ENCODE assay signal across 19 cellular contexts in genomic region chr20:43571310-43571709, GRCh38. TPM values are rescaled to one million over a fixed set of nuclear protein-coding genes. Genes with fewer than 3 reads are reported as not detected.
DNase-seq lines count a peak whose midpoint lies in the region; ATAC-seq and TF ChIP-seq lines count a peak whose summit lies in the region.
"Had no signal": no experiment of that assay in that cellular context is flagged by ENCODE, and none has a peak within 500 bp of the region (broad histone marks: within the 10 kb centered on the region; RNA-seq: fewer than 3 reads in every experiment).

No MANE protein-coding gene starts in this region.

- no peak overlapping the region for H3K27ac Mint-ChIP-seq in HFFc6
- H3K27ac Mint-ChIP-seq: IgD-negative memory B cell; T-helper 2 cell treated with Interferon-gamma antibody and Interleukin-4, amounts not matched to agents 5 μg/mL and 100 μg/mL, for 36 hours had no signal

- H3K27me3 ChIP-seq in RWPE2 (ENCODE audit: insufficient read depth, poor library complexity, severe bottlenecking) (no peaks in the 10 kb centered on the region), spleen (replicated peaks in 1 of 7) (no peaks in the 10 kb centered on the region)
- H3K27me3 ChIP-seq: Peyer's patch had no signal

- H3K9me3 ChIP-seq in RWPE2 (ENCODE audit: severe bottlenecking) = no peaks in the 10 kb centered on the region
- no peaks in the 10 kb centered on the region for H3K9me3 ChIP-seq in spleen
- H3K9me3 ChIP-seq: Peyer's patch had no signal

- POLR2A ChIA-PET in GM10248 (lab: Yijun Ruan, JAX) = no interaction called here

- TF ChIP-seq CTCF in GM10248 (IDR thresholded peaks at IDR 0.05; ENCODE audit: control extremely low read depth, extremely low read depth, low read depth, missing control alignments) (no peak), HFFc6 (IDR thresholded peaks at IDR 0.05) (0 out of 2 replicates have a peak, but pooled peaks have one; percentile 23), RWPE2 (IDR thresholded peaks at IDR 0.05; ENCODE audit: poor library complexity, severe bottlenecking) (no peak), spleen (IDR thresholded peaks at IDR 0.05 in 8 of 11, conservative IDR thresholded peaks at IDR 0.05 in 3 of 11) (no peak)

- DNase-seq in GM10248 (ENCODE audit: extremely low spot score) (peak; percentile 29), HFFc6 (no peak), RWPE2 (ENCODE audit: low spot score) (no peak), spleen (peak; percentile 15), NCI-H345 treated with DMSO at 0.1 percent for 48 hours (lab: John Stamatoyannopoulos, UW; ENCODE audit: unreplicated experiment) (no peak), NCI-H187 (lab: John Stamatoyannopoulos, UW) (no peak)
- DNase-seq in activated T-cell treated with anti-CD3 and anti-CD28 coated beads, Interleukin-2, amount 50 U/mL, for 48 hours = no peak
- DNase-seq: C1 segment of cervical spinal cord; CD8-positive, alpha-beta memory T cell; DMS79; NCI-H1105 treated with DMSO at 0.1 percent for 48 hours; NCI-H1694; NCI-H510A treated with DMSO at 0.1 percent for 48 hours; Right ventricle myocardium superior had no signal

- TF ChIP-seq POLR2A in spleen (IDR thresholded peaks at IDR 0.05) = no peak

- H3K27ac ChIP-seq in RWPE2 (ENCODE audit: poor library complexity, severe bottlenecking) (no peak overlapping the region), spleen (no peak overlapping the region)
- H3K27ac ChIP-seq: Peyer's patch, SK-N-MC had no signal

- H3K36me3 Mint-ChIP-seq in HFFc6 (ENCODE audit: low read depth) = no peaks in the 10 kb centered on the region
- H3K36me3 Mint-ChIP-seq: IgD-negative memory B cell had no signal

- intact Hi-C loops in spleen (cut with DNase I; ENCODE audit: low total_unique reads) = no loop called here

- H3K4me3 Mint-ChIP-seq in HFFc6 = no peak overlapping the region
- H3K4me3 Mint-ChIP-seq: CD8-positive, alpha-beta memory T cell; IgD-negative memory B cell; T-helper 2 cell treated with Interferon-gamma antibody and Interleukin-4, amounts not matched to agents 5 μg/mL and 100 μg/mL, for 36 hours had no signal

- peaks cover 38% of the 10 kb centered on the region for H3K27me3 Mint-ChIP-seq in HFFc6 (ENCODE audit: insufficient read depth)
- H3K27me3 Mint-ChIP-seq: IgD-negative memory B cell had no signal

- H3K36me3 ChIP-seq in RWPE2 (ENCODE audit: low read depth) = no peaks in the 10 kb centered on the region
- H3K36me3 ChIP-seq in spleen = no peaks in the 10 kb centered on the region

- ATAC-seq in RWPE2 (ENCODE audit: low read depth) = peak; percentile 7; the same call in 1 of the 3 replicates

- CTCF ChIA-PET in GM10248 (lab: Yijun Ruan, JAX) = interaction anchor here (2.1 kb wide), 1 partner anchor 11 kb away, joined by 6 read pairs; no protein-coding TSS in a partner anchor

- H3K4me1 ChIP-seq in RWPE2 (ENCODE audit: insufficient read depth, poor library complexity, severe bottlenecking) (no peaks in the 10 kb centered on the region), spleen (no peaks in the 10 kb centered on the region)
- H3K4me1 ChIP-seq: Peyer's patch had no signal

- H3K4me3 ChIP-seq in RWPE2 (ENCODE audit: severe bottlenecking) (no peak overlapping the region), spleen (no peak overlapping the region)
- H3K4me3 ChIP-seq: Peyer's patch, SK-N-MC had no signal

- no peaks in the 10 kb centered on the region for H3K4me1 Mint-ChIP-seq in HFFc6 (ENCODE audit: low read depth)
- H3K4me1 Mint-ChIP-seq: CD8-positive, alpha-beta memory T cell; IgD-negative memory B cell had no signal

- H3K9me3 Mint-ChIP-seq in HFFc6 = no peaks in the 10 kb centered on the region
- H3K9me3 Mint-ChIP-seq: CD8-positive, alpha-beta memory T cell; IgD-negative memory B cell; T-helper 2 cell treated with Interferon-gamma antibody and Interleukin-4, amounts not matched to agents 5 μg/mL and 100 μg/mL, for 36 hours had no signal

- WGBS in spleen, 5 donors = 89 to 95% (median 90%) methylated on average over 3 of the region's 3 CpGs

RNA-seq across cellular contexts. Expression of gene SGK2, which starts 12.5 kb away (rescaled TPM):
- total RNA-seq in HFFc6 (2021; fragmentation: NEBNext Ultra II Directional; extraction: Animal tissue kit (Norgen Biotek cat#: 25700)) = under 1 TPM in 1 of 6 experiments, not detected in 5; 0.09 TPM
- total RNA-seq in spleen = 1 to 10 TPM in 5 of 7 donors, under 1 TPM in 2; 0.50 to 3.1 (median 1.2) TPM
- under 1 TPM; 0.54 to 0.65 (median 0.55) TPM for polyA plus RNA-seq in spleen
- total RNA-seq: LHCN-M2 had no signal
- polyA plus RNA-seq: CD8-positive, alpha-beta memory T cell; IgD-negative memory B cell had no signal

RNA-seq across cellular contexts. Expression of gene IFT52, which starts 19.4 kb away (rescaled TPM):
- 10 to 100 TPM; 29.1 to 37.9 (median 35.2) TPM for total RNA-seq in HFFc6 (2021; fragmentation: NEBNext Ultra II Directional; extraction: Animal tissue kit (Norgen Biotek cat#: 25700))
- total RNA-seq in spleen = 10 to 100 TPM; 15.4 to 26.4 (median 23.3) TPM
- polyA plus RNA-seq in spleen = 10 to 100 TPM; 14.4 to 16.4 (median 15.9) TPM

Comparison
In these comparisons a context has a peak if more than half of its experiments do, and no peak if none do; other contexts are left out.
1. DNase-seq: peak in GM10248 (single experiment) and spleen (single experiment); none in HFFc6 (single experiment), RWPE2 (single experiment), NCI-H345 treated with DMSO at 0.1 percent for 48 hours (single experiment), NCI-H187 (0 of 2) and activated T-cell treated with anti-CD3 and anti-CD28 coated beads, Interleukin-2, amount 50 U/mL, for 48 hours (0 of 2).